In genomic region chr5:107772418-107773310, GRCh38 we compare ENCODE assay signal across 14 cellular contexts.
DNase-seq lines count a peak whose midpoint lies in the region; ATAC-seq and TF ChIP-seq lines count a peak whose summit lies in the region.
"Had no signal": no experiment of that assay in that cellular context is flagged by ENCODE, and none has a peak within 500 bp of the region (broad histone marks: within the 10 kb centered on the region; RNA-seq: fewer than 3 reads in every experiment).

No MANE protein-coding gene starts in this region.

- H3K4me3 ChIP-seq in BE2C (ENCODE audit: low read depth, low read length) (no peak overlapping the region), aorta (ENCODE audit: low read length in 2 of 2) (no peak overlapping the region)
- H3K4me3 ChIP-seq: SJSA1 had no signal

- H3K27me3 ChIP-seq in BE2C (no peaks in the 10 kb centered on the region), aorta (ENCODE audit: control insufficient read depth in 1 of 2, insufficient read depth in 2 of 2, low read length in 1 of 2) (no peaks in the 10 kb centered on the region)
- H3K27me3 ChIP-seq: SJSA1 had no signal

- ATAC-seq in left ventricle myocardium superior (peak; percentile 97), aorta (ENCODE audit: low FRiP score) (no peak)
- ATAC-seq: HCT116 had no signal

- TF ChIP-seq CTCF in BE2C (IDR thresholded peaks at IDR 0.05; ENCODE audit: low read depth, low read length) (no peak), osteocyte (IDR thresholded peaks at IDR 0.05) (no peak)

- WGBS in aorta, 2 donors: 59% methylated on average over 11 of the region's 11 CpGs

- intact Hi-C loops in left ventricle myocardium superior (cut with micrococcal nuclease) (no loop called here), aorta (cut with DNase I) (no loop called here)

- no peaks in the 10 kb centered on the region for H3K9me3 Mint-ChIP-seq in activated CD4-positive, alpha-beta T cell treated with anti-CD3 and anti-CD28 coated beads, Interleukin-2, amount 10 ng/mL, durations not matched to agents 7 days and 5 days
- H3K9me3 Mint-ChIP-seq in osteocyte (ENCODE audit: unreplicated experiment): no peaks in the 10 kb centered on the region
- H3K9me3 Mint-ChIP-seq: activated B cell treated with CpG ODN at 0.5 μM for 24 hours had no signal

- H3K27ac Mint-ChIP-seq in activated CD4-positive, alpha-beta T cell treated with anti-CD3 and anti-CD28 coated beads, Interleukin-2, amount 10 ng/mL, durations not matched to agents 7 days and 5 days: no peak overlapping the region
- H3K27ac Mint-ChIP-seq in osteocyte (ENCODE audit: unreplicated experiment): no peak overlapping the region
- H3K27ac Mint-ChIP-seq: activated B cell treated with CpG ODN at 0.5 μM for 24 hours had no signal

- peaks cover 35% of the 10 kb centered on the region for H3K27me3 Mint-ChIP-seq in activated CD4-positive, alpha-beta T cell treated with anti-CD3 and anti-CD28 coated beads, Interleukin-2, amount 10 ng/mL, durations not matched to agents 7 days and 5 days
- H3K27me3 Mint-ChIP-seq in osteocyte (ENCODE audit: unreplicated experiment): no peaks in the 10 kb centered on the region

- H3K4me3 Mint-ChIP-seq in activated CD4-positive, alpha-beta T cell treated with anti-CD3 and anti-CD28 coated beads, Interleukin-2, amount 10 ng/mL, durations not matched to agents 7 days and 5 days: no peak overlapping the region
- no peak overlapping the region for H3K4me3 Mint-ChIP-seq in osteocyte (ENCODE audit: unreplicated experiment)
- H3K4me3 Mint-ChIP-seq: activated B cell treated with CpG ODN at 0.5 μM for 24 hours had no signal

- H3K36me3 ChIP-seq in BE2C (no peaks in the 10 kb centered on the region), aorta (ENCODE audit: control insufficient read depth in 1 of 2, insufficient read depth in 2 of 2, low read length in 1 of 2) (no peaks in the 10 kb centered on the region)
- H3K36me3 ChIP-seq: SJSA1 had no signal

- no peaks in the 10 kb centered on the region for H3K9me3 ChIP-seq in BE2C
- H3K9me3 ChIP-seq in aorta (ENCODE audit: control insufficient read depth, low read length): no peaks in the 10 kb centered on the region
- H3K9me3 ChIP-seq: SJSA1 had no signal

- H3K4me1 ChIP-seq in BE2C: peaks cover 7% of the 10 kb centered on the region
- no peaks in the 10 kb centered on the region for H3K4me1 ChIP-seq in aorta (ENCODE audit: control insufficient read depth in 1 of 2, insufficient read depth in 2 of 2, low read length in 2 of 2)
- H3K4me1 ChIP-seq: SJSA1 had no signal

- no peaks in the 10 kb centered on the region for H3K4me1 Mint-ChIP-seq in activated CD4-positive, alpha-beta T cell treated with anti-CD3 and anti-CD28 coated beads, Interleukin-2, amount 10 ng/mL, durations not matched to agents 7 days and 5 days
- H3K4me1 Mint-ChIP-seq in osteocyte (ENCODE audit: unreplicated experiment): no peaks in the 10 kb centered on the region
- H3K4me1 Mint-ChIP-seq: activated B cell treated with CpG ODN at 0.5 μM for 24 hours had no signal

- POLR2A ChIA-PET in activated CD4-positive, alpha-beta T cell treated with anti-CD3 and anti-CD28 coated beads, Interleukin-2, amount 10 ng/mL, durations not matched to agents 7 days and 5 days (lab: Charles Lee): no interaction called here

- DNase-seq in BE2C: peak; percentile 51
- DNase-seq in NCI-H1694 treated with DMSO at 0.1 percent for 48 hours (lab: John Stamatoyannopoulos, UW): peak; percentile 14
- peak; percentile 17 for DNase-seq in SK-N-DZ (ENCODE audit: low spot score)
- peak; percentile 39 for DNase-seq in left ventricle myocardium superior
- no peak for DNase-seq in activated CD4-positive, alpha-beta T cell treated with anti-CD3 and anti-CD28 coated beads, Interleukin-2, amount 10 ng/mL, durations not matched to agents 7 days and 5 days
- no peak for DNase-seq in aorta
- DNase-seq in osteocyte (ENCODE audit: extremely low spot score, unreplicated experiment): no peak
- no peak for DNase-seq in hepatic stellate cell (ENCODE audit: low spot score)
- DNase-seq: activated B cell treated with CpG ODN at 0.5 μM for 24 hours; DND-41; NCI-H774; stimulated activated CD4-positive, alpha-beta T cell treated with anti-CD3 and anti-CD28 coated beads, Interleukin-2, amount 100 ng/mL, for 24 hours had no signal

- H3K36me3 Mint-ChIP-seq in activated CD4-positive, alpha-beta T cell treated with anti-CD3 and anti-CD28 coated beads, Interleukin-2, amount 10 ng/mL, durations not matched to agents 7 days and 5 days (ENCODE audit: low read depth): no peaks in the 10 kb centered on the region
- H3K36me3 Mint-ChIP-seq in osteocyte (ENCODE audit: unreplicated experiment): no peaks in the 10 kb centered on the region

- CTCF ChIA-PET in activated CD4-positive, alpha-beta T cell treated with anti-CD3 and anti-CD28 coated beads, Interleukin-2, amount 10 ng/mL, durations not matched to agents 7 days and 5 days (lab: Charles Lee): interaction anchor here (1.8 kb wide), 1 partner anchor 9 kb away, joined by 4 read pairs; no protein-coding TSS in a partner anchor

- no peak overlapping the region for H3K27ac ChIP-seq in aorta (ENCODE audit: low read depth in 1 of 2, low read length in 2 of 2)
- H3K27ac ChIP-seq: SJSA1 had no signal

Comparison
In these comparisons a context has a peak if more than half of its experiments do, and no peak if none do; other contexts are left out.
1. DNase-seq: peak in BE2C (single experiment), NCI-H1694 treated with DMSO at 0.1 percent for 48 hours (single experiment), SK-N-DZ (single experiment) and left ventricle myocardium superior (single experiment); none in activated CD4-positive, alpha-beta T cell treated with anti-CD3 and anti-CD28 coated beads, Interleukin-2, amount 10 ng/mL, durations not matched to agents 7 days and 5 days (single experiment), aorta (0 of 2), osteocyte (single experiment) and hepatic stellate cell (single experiment).